Comparison of ENCODE assay signal across 21 cellular contexts in the genomic region with DNA sequence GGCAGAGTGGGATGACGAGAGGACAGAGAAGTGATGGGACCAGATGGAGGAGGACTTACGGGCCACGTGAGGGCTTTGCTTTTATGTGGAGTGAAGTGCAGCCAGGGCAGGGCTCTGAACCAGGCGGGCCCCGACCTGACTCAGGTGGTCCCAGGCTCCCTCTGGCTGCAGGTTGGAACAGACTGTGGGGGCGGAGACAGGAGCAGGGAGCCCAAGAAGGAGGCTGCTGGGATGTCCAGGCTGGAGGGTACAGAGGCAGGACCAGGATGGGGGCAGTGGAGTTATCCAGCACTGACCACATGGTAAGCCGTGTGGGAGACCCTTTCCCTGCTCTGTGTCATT. TPM values are rescaled to one million over a fixed set of nuclear protein-coding genes. Genes with fewer than 3 reads are reported as not detected.
DNase-seq lines count a peak whose midpoint lies in the region; ATAC-seq and TF ChIP-seq lines count a peak whose summit lies in the region.
"Had no signal": no experiment of that assay in that cellular context is flagged by ENCODE, and none has a peak within 500 bp of the region (broad histone marks: within the 10 kb centered on the region; RNA-seq: fewer than 3 reads in every experiment).

No MANE protein-coding gene starts in this region.

- in situ Hi-C loops in IMR-90 (cut with MboI; ENCODE audit: low sequenced_read_pairs), result no loop called here

- CTCF ChIA-PET in activated CD4-positive, alpha-beta T cell treated with anti-CD3 and anti-CD28 coated beads for 36 hours (lab: Charles Lee), result interaction anchor here (1.8 kb wide), 1 partner anchor 12 kb away, joined by 7 read pairs; no protein-coding TSS in a partner anchor
- CTCF ChIA-PET in IMR-90 (lab: Yijun Ruan, JAX), result no interaction called here

- no peak overlapping the region for H4K91ac ChIP-seq in IMR-90 (ENCODE audit: insufficient read depth, low read depth, low read length)

- 0 out of 2 replicates have a peak, but pooled peaks cover 2% of the 10 kb centered on the region for H4K20me1 ChIP-seq in IMR-90 (ENCODE audit: insufficient read depth, low read length)

- H3K9me3 Mint-ChIP-seq in activated CD4-positive, alpha-beta T cell treated with anti-CD3 and anti-CD28 coated beads for 36 hours (ENCODE audit: low read depth), result peaks cover 3% of the 10 kb centered on the region
- H3K9me3 Mint-ChIP-seq in activated T-helper 17 cell treated with anti-CD3 and anti-CD28 coated beads, Interleukin-2, amount 50 U/mL, for 72 hours, result no peaks in the 10 kb centered on the region
- peaks cover 0 to 4% (median 0%) of the 10 kb centered on the region in 9 donors for H3K9me3 Mint-ChIP-seq in naive thymus-derived CD8-positive, alpha-beta T cell

- H4K5ac ChIP-seq in IMR-90 (ENCODE audit: low read depth, low read length), result no peak overlapping the region

- peaks cover 8% of the 10 kb centered on the region; the same call in 1 of the 2 replicates for H3K9me1 ChIP-seq in IMR-90 (ENCODE audit: insufficient read depth, low read length)

- H2BK15ac ChIP-seq in IMR-90 (ENCODE audit: low read depth, low read length), result no peak overlapping the region

- H2BK20ac ChIP-seq in IMR-90 (ENCODE audit: low read depth, low read length), result no peak overlapping the region

- H2BK5ac ChIP-seq in IMR-90 (ENCODE audit: low read depth, low read length, poor library complexity, severe bottlenecking), result no peak overlapping the region

- H2AK9ac ChIP-seq in IMR-90 (replicated peaks; ENCODE audit: low read depth, low read length, poor library complexity), result peak overlapping the region; percentile 3

- no peak for TF ChIP-seq RAD21 in IMR-90 (IDR thresholded peaks at IDR 0.05; ENCODE audit: low read length)

- peaks cover 8 to 42% of the 10 kb centered on the region in 2 experiments; a peak in 2 of 4 replicates for H3K79me1 ChIP-seq in IMR-90 (ENCODE audit: low read depth in 1 of 2, low read length in 2 of 2)

- peaks cover 65% of the 10 kb centered on the region for H3K36me3 Mint-ChIP-seq in activated CD4-positive, alpha-beta T cell treated with anti-CD3 and anti-CD28 coated beads for 36 hours (ENCODE audit: low read depth)
- H3K36me3 Mint-ChIP-seq in activated T-helper 17 cell treated with anti-CD3 and anti-CD28 coated beads, Interleukin-2, amount 50 U/mL, for 72 hours (ENCODE audit: low read depth), result peaks cover 72% of the 10 kb centered on the region
- H3K36me3 Mint-ChIP-seq in naive thymus-derived CD8-positive, alpha-beta T cell, result peaks cover 9 to 57% (median 35%) of the 10 kb centered on the region in 3 donors

- POLR2A ChIA-PET in activated CD4-positive, alpha-beta T cell treated with anti-CD3 and anti-CD28 coated beads for 36 hours (lab: Charles Lee), result no interaction called here
- POLR2A ChIA-PET in IMR-90 (lab: Charles Lee; ENCODE audit: unreplicated experiment), result no interaction called here
- POLR2A ChIA-PET in naive thymus-derived CD8-positive, alpha-beta T cell (lab: Charles Lee), result interaction anchor here (1.5 kb wide), 1 partner anchor 10 kb away, joined by 3 read pairs; no protein-coding TSS in a partner anchor

- peaks cover 1% of the 10 kb centered on the region; the same call in 1 of the 2 replicates for H3K9me3 ChIP-seq in IMR-90 (ENCODE audit: control insufficient read depth, insufficient read depth, low read length)
- H3K9me3 ChIP-seq: Peyer's patch, suprapubic skin had no signal

- no peak overlapping the region for H2AK5ac ChIP-seq in IMR-90 (ENCODE audit: low read depth, low read length)

- no peaks in the 10 kb centered on the region for H3K27me3 ChIP-seq in IMR-90 (ENCODE audit: control insufficient read depth, insufficient read depth, low read length)

- H2AFZ ChIP-seq in IMR-90 (replicated peaks; ENCODE audit: low read length, poor library complexity), result no peak overlapping the region

- no peak for TF ChIP-seq CTCF in IMR-90 (conservative IDR thresholded peaks at IDR 0.05; ENCODE audit: low read depth, low read length)

- H3K36me3 ChIP-seq in IMR-90 (ENCODE audit: control insufficient read depth, insufficient read depth, low read length), result peaks cover 31% of the 10 kb centered on the region

- peaks cover 58% of the 10 kb centered on the region for H3K4me1 Mint-ChIP-seq in activated CD4-positive, alpha-beta T cell treated with anti-CD3 and anti-CD28 coated beads for 36 hours
- H3K4me1 Mint-ChIP-seq in activated T-helper 17 cell treated with anti-CD3 and anti-CD28 coated beads, Interleukin-2, amount 50 U/mL, for 72 hours, result peaks cover 29% of the 10 kb centered on the region
- peaks cover 31 to 78% (median 65%) of the 10 kb centered on the region in 4 donors for H3K4me1 Mint-ChIP-seq in naive thymus-derived CD8-positive, alpha-beta T cell

- no peak overlapping the region for H3K4me3 ChIP-seq in IMR-90 (ENCODE audit: insufficient read depth, low read depth, low read length)

- H3K27me3 Mint-ChIP-seq in activated CD4-positive, alpha-beta T cell treated with anti-CD3 and anti-CD28 coated beads for 36 hours, result no peaks in the 10 kb centered on the region
- no peaks in the 10 kb centered on the region for H3K27me3 Mint-ChIP-seq in activated T-helper 17 cell treated with anti-CD3 and anti-CD28 coated beads, Interleukin-2, amount 50 U/mL, for 72 hours
- no peaks in the 10 kb centered on the region for H3K27me3 Mint-ChIP-seq in naive thymus-derived CD8-positive, alpha-beta T cell

- H3K14ac ChIP-seq in IMR-90 (replicated peaks; ENCODE audit: low read depth, low read length), result no peak overlapping the region

- no peak overlapping the region for H2BK120ac ChIP-seq in IMR-90 (ENCODE audit: low read depth, low read length)

- no peak for ATAC-seq in activated CD4-positive, alpha-beta T cell treated with anti-CD3 and anti-CD28 coated beads for 36 hours
- no peak for ATAC-seq in IMR-90 (ENCODE audit: low read depth)
- no peak for ATAC-seq in activated T-helper 17 cell treated with anti-CD3 and anti-CD28 coated beads, Interleukin-2, amount 50 U/mL, for 72 hours (replicated peaks)
- no peak for ATAC-seq in naive thymus-derived CD8-positive, alpha-beta T cell
- ATAC-seq in HG03097 (IDR thresholded peaks at IDR 0.05; ENCODE audit: low FRiP score, unreplicated experiment), result no peak
- ATAC-seq: left lung had no signal

- BruUV-seq in IMR-90 (replicated peaks; lab: Mats Ljungman, UMichigan), result no TSS peak

- TF ChIP-seq POLR2A in IMR-90 (IDR thresholded peaks at IDR 0.05; ENCODE audit: low read depth, low read length), result no peak

- H3K9ac ChIP-seq in IMR-90 (ENCODE audit: low read depth, low read length), result no peak overlapping the region

- intact Hi-C loops in activated CD4-positive, alpha-beta T cell treated with anti-CD3 and anti-CD28 coated beads for 36 hours (cut with DNase I, micrococcal nuclease), result loop anchor here in 1 of 2 experiments (10.0 kb wide), 1 partner anchor 488 kb away; a partner anchor contains a TSS
- intact Hi-C loops in IMR-90 (cut with micrococcal nuclease), result no loop called here

- dilution Hi-C loops in IMR-90 (cut with HindIII; ENCODE audit: low sequenced_read_pairs, unreplicated experiment), result no loop called here

- H3K4me1 ChIP-seq in IMR-90 (ENCODE audit: control insufficient read depth, insufficient read depth, low read length), result peaks cover 9% of the 10 kb centered on the region

- H3K4ac ChIP-seq in IMR-90 (ENCODE audit: low read depth, low read length), result no peak overlapping the region

- no peak overlapping the region for H3K23ac ChIP-seq in IMR-90 (ENCODE audit: low read depth, low read length)

- peak overlapping the region; percentile 99 for H3K27ac Mint-ChIP-seq in activated CD4-positive, alpha-beta T cell treated with anti-CD3 and anti-CD28 coated beads for 36 hours
- H3K27ac Mint-ChIP-seq in activated T-helper 17 cell treated with anti-CD3 and anti-CD28 coated beads, Interleukin-2, amount 50 U/mL, for 72 hours, result peak overlapping the region; percentile 99
- peak overlapping the region; percentile 34 to 100 (median 99) for H3K27ac Mint-ChIP-seq in naive thymus-derived CD8-positive, alpha-beta T cell

- H4K8ac ChIP-seq in IMR-90 (ENCODE audit: low read depth in 2 of 2, low read length in 2 of 2), result no peak overlapping the region

- no peak overlapping the region for H3K18ac ChIP-seq in IMR-90 (ENCODE audit: low read depth, low read length)

- 100% methylated on average over 1 of the region's 7 CpGs; no CpG with 5 or more reads in 1 of the 2 experiments for WGBS in IMR-90 (ENCODE audit: extremely low coverage in 2 of 2, insufficient read length in 1 of 2), 2 experiments

- no peak overlapping the region for H3K56ac ChIP-seq in IMR-90 (ENCODE audit: extremely low read depth, insufficient read depth, low read length)

- no peak for DNase-seq in activated CD4-positive, alpha-beta T cell treated with anti-CD3 and anti-CD28 coated beads for 36 hours
- DNase-seq in activated CD4-positive, alpha-beta T cell treated with anti-CD3 and anti-CD28 coated beads, Interleukin-2, amount 50 U/mL, for 1 hour, result no peak
- no peak for DNase-seq in IMR-90
- no peak for DNase-seq in naive thymus-derived CD8-positive, alpha-beta T cell
- DNase-seq in HPDE6-E6E7 (ENCODE audit: extremely low spot score), result no peak
- DNase-seq in hypothalamus (lab: John Stamatoyannopoulos, UW), result no peak
- DNase-seq: activated CD4-positive, CD25-positive, alpha-beta regulatory T cell treated with anti-CD3 and anti-CD28 coated beads, Interleukin-2, amount 50 U/mL, for 72 hours; activated effector memory CD4-positive, alpha-beta T cell treated with anti-CD3 and anti-CD28 coated beads, Interleukin-2, amount 50 U/mL, for 16 hours; COR-L47; effector CD8-positive, alpha-beta T cell; left lung; NCI-H187 treated with DMSO at 0.1 percent for 48 hours; Peyer's patch had no signal

- peak overlapping the region; percentile 96 for H3K4me3 Mint-ChIP-seq in activated CD4-positive, alpha-beta T cell treated with anti-CD3 and anti-CD28 coated beads for 36 hours
- peak overlapping the region; percentile 97 for H3K4me3 Mint-ChIP-seq in activated T-helper 17 cell treated with anti-CD3 and anti-CD28 coated beads, Interleukin-2, amount 50 U/mL, for 72 hours
- peak overlapping the region; percentile 98 to 100 (median 100) for H3K4me3 Mint-ChIP-seq in naive thymus-derived CD8-positive, alpha-beta T cell

- H3K4me2 ChIP-seq in IMR-90 (ENCODE audit: low read depth, low read length), result no peak overlapping the region

- H3K27ac ChIP-seq in IMR-90 (ENCODE audit: insufficient read depth, low read length), result no peak overlapping the region
- H3K27ac ChIP-seq: HL-60, left lung, Peyer's patch, suprapubic skin had no signal

RNA-seq across cellular contexts. Expression of a gene that starts 2.1 kb away (rescaled TPM):
- total RNA-seq in activated CD4-positive, alpha-beta T cell treated with anti-CD3 and anti-CD28 coated beads for 36 hours, result 100 to 1,000 TPM; 261 to 358 TPM
- 45.8 and 53.6 TPM in 2 replicates for total RNA-seq in IMR-90 (2012; rRNA removed)
- polyA plus RNA-seq in IMR-90 (2012; rRNA removed), result 245 and 287 TPM in 2 replicates
- polyA plus RNA-seq in IMR-90 (2012; cell fraction: cytosol; rRNA removed), result 162 and 289 TPM in 2 replicates
- polyA plus RNA-seq in IMR-90 (2012; cell fraction: nucleus; rRNA removed; ENCODE audit: low replicate concordance), result 57.5 and 83.6 TPM in 2 replicates
- total RNA-seq in activated T-helper 17 cell treated with anti-CD3 and anti-CD28 coated beads, Interleukin-2, amount 50 U/mL, for 72 hours, result 100 to 1,000 TPM; 214 to 257 TPM
- 100 to 1,000 TPM; 339 to 351 TPM for total RNA-seq in naive thymus-derived CD8-positive, alpha-beta T cell
- 100 to 1,000 TPM; 281 to 544 (median 452) TPM for polyA plus RNA-seq in naive thymus-derived CD8-positive, alpha-beta T cell
- total RNA-seq: G401 had no signal

RNA-seq across cellular contexts. Expression of a gene that starts 13.6 kb away (rescaled TPM):
- under 1 TPM; 0.41 to 0.46 TPM for total RNA-seq in activated CD4-positive, alpha-beta T cell treated with anti-CD3 and anti-CD28 coated beads for 36 hours
- not detected in 2 replicates for total RNA-seq in IMR-90 (2012; rRNA removed)
- 0.31 and 0.39 TPM in 2 replicates for polyA plus RNA-seq in IMR-90 (2012; rRNA removed)
- polyA plus RNA-seq in IMR-90 (2012; cell fraction: cytosol; rRNA removed), result 0.11 and 2.0 TPM in 2 replicates
- 0.35 and 0.60 TPM in 2 replicates for polyA plus RNA-seq in IMR-90 (2012; cell fraction: nucleus; rRNA removed; ENCODE audit: low replicate concordance)
- total RNA-seq in activated T-helper 17 cell treated with anti-CD3 and anti-CD28 coated beads, Interleukin-2, amount 50 U/mL, for 72 hours, result 1 to 10 TPM in 1 of 2 donors, under 1 TPM in 1; 0.40 to 1.4 TPM
- total RNA-seq in naive thymus-derived CD8-positive, alpha-beta T cell, result 1 to 10 TPM; 5.4 to 6.4 TPM
- polyA plus RNA-seq in naive thymus-derived CD8-positive, alpha-beta T cell, result 10 to 100 TPM in 1 of 3 donors, 1 to 10 TPM in 2; 3.7 to 10.2 (median 8.8) TPM
- total RNA-seq: A172, bronchial epithelial cell, G401, left lung, Peyer's patch had no signal

RNA-seq across cellular contexts. Expression of a gene that starts 18.0 kb away (rescaled TPM):
- total RNA-seq in activated CD4-positive, alpha-beta T cell treated with anti-CD3 and anti-CD28 coated beads for 36 hours, result 1 to 10 TPM; 1.9 to 2.4 TPM
- total RNA-seq in IMR-90 (2012; rRNA removed), result 0.18 TPM in 1 of 2 replicates, not detected in the other
- 2.7 and 3.9 TPM in 2 replicates for polyA plus RNA-seq in IMR-90 (2012; rRNA removed)
- polyA plus RNA-seq in IMR-90 (2012; cell fraction: cytosol; rRNA removed), result 1.0 and 7.5 TPM in 2 replicates
- 3.4 and 3.9 TPM in 2 replicates for polyA plus RNA-seq in IMR-90 (2012; cell fraction: nucleus; rRNA removed; ENCODE audit: low replicate concordance)
- under 1 TPM; 0.54 to 0.93 TPM for total RNA-seq in activated T-helper 17 cell treated with anti-CD3 and anti-CD28 coated beads, Interleukin-2, amount 50 U/mL, for 72 hours
- total RNA-seq in naive thymus-derived CD8-positive, alpha-beta T cell, result 1 to 10 TPM in 1 of 2 experiments, not detected in 1; 1.1 TPM
- polyA plus RNA-seq in naive thymus-derived CD8-positive, alpha-beta T cell, result under 1 TPM in 2 of 3 donors, not detected in 1; 0.77 TPM
- total RNA-seq: A172, bronchial epithelial cell, fibroblast of villous mesenchyme, G401 had no signal

RNA-seq across cellular contexts. Expression of a gene that starts 21.8 kb away (rescaled TPM):
- total RNA-seq in activated CD4-positive, alpha-beta T cell treated with anti-CD3 and anti-CD28 coated beads for 36 hours, result under 1 TPM; 0.66 to 0.67 TPM
- total RNA-seq in IMR-90 (2012; rRNA removed), result not detected in 2 replicates
- 0.06 and 0.10 TPM in 2 replicates for polyA plus RNA-seq in IMR-90 (2012; rRNA removed)
- 0.05 TPM in 1 of 2 replicates, not detected in the other for polyA plus RNA-seq in IMR-90 (2012; cell fraction: cytosol; rRNA removed)
- polyA plus RNA-seq in IMR-90 (2012; cell fraction: nucleus; rRNA removed; ENCODE audit: low replicate concordance), result 2.3 and 3.5 TPM in 2 replicates
- 1 to 10 TPM in 1 of 2 donors, not detected in 1; 1.9 TPM for total RNA-seq in activated T-helper 17 cell treated with anti-CD3 and anti-CD28 coated beads, Interleukin-2, amount 50 U/mL, for 72 hours
- 1 to 10 TPM in 1 of 2 experiments, under 1 TPM in 1; 0.52 to 1.6 TPM for total RNA-seq in naive thymus-derived CD8-positive, alpha-beta T cell
- under 1 TPM in 1 of 3 donors, not detected in 2; 0.18 TPM for polyA plus RNA-seq in naive thymus-derived CD8-positive, alpha-beta T cell
- total RNA-seq: A172, bronchial epithelial cell, fibroblast of villous mesenchyme had no signal

RNA-seq across cellular contexts. Expression of a gene that starts 41.0 kb away (rescaled TPM):
- total RNA-seq in activated CD4-positive, alpha-beta T cell treated with anti-CD3 and anti-CD28 coated beads for 36 hours, result not detected
- not detected in 2 replicates for total RNA-seq in IMR-90 (2012; rRNA removed)
- not detected in 2 replicates for polyA plus RNA-seq in IMR-90 (2012; rRNA removed)
- not detected in 2 replicates for polyA plus RNA-seq in IMR-90 (2012; cell fraction: cytosol; rRNA removed)
- polyA plus RNA-seq in IMR-90 (2012; cell fraction: nucleus; rRNA removed; ENCODE audit: low replicate concordance), result not detected in 2 replicates
- not detected for total RNA-seq in activated T-helper 17 cell treated with anti-CD3 and anti-CD28 coated beads, Interleukin-2, amount 50 U/mL, for 72 hours
- not detected for total RNA-seq in naive thymus-derived CD8-positive, alpha-beta T cell
- not detected for polyA plus RNA-seq in naive thymus-derived CD8-positive, alpha-beta T cell
- total RNA-seq: fibroblast of villous mesenchyme, G401 had no signal
